ENCODE assay signal across 1 cellular context in the genomic region with DNA sequence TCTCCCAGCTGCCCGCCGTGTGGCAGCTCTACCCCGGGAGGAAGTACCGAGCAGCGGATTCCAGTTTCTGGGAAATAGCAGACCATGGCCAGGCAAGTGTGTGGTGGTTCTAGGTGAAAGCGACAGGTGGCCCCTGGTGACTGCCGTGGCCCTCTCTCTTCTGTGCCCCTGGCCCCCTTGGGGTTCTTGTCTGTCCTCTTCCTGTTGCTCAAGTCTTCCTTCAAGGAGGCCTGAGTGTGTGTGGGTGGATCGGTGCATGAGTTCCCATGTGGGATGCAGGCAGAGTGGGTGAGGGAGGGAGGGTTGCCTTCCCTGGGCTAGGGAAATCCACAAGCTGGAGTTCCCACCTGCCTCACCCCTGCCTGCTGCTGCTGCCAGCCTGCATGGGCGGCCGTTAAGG.
A peak's percentile ranks its signal among the peaks of the same experiment; 100 is the strongest.
TF ChIP-seq lines count a peak whose summit lies in the region.

No MANE protein-coding gene starts in this region.

TF ChIP-seq in HEK293, 187 proteins besides CTCF, POLR2A, EP300 and RAD21 (continued from another document):
- TF ChIP-seq, protein P1, sequence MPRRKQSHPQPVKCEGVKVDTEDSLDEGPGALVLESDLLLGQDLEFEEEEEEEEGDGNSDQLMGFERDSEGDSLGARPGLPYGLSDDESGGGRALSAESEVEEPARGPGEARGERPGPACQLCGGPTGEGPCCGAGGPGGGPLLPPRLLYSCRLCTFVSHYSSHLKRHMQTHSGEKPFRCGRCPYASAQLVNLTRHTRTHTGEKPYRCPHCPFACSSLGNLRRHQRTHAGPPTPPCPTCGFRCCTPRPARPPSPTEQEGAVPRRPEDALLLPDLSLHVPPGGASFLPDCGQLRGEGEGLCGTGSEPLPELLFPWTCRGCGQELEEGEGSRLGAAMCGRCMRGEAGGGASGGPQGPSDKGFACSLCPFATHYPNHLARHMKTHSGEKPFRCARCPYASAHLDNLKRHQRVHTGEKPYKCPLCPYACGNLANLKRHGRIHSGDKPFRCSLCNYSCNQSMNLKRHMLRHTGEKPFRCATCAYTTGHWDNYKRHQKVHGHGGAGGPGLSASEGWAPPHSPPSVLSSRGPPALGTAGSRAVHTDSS (tag by site-specific recombination; IDR thresholded peaks at IDR 0.05) = no peak
- TF ChIP-seq ZNF202 (tag by site-specific recombination; IDR thresholded peaks at IDR 0.05; ENCODE audit: borderline replicate concordance) (no peak), SCRT1 (tag by site-specific recombination; IDR thresholded peaks at IDR 0.05; ENCODE audit: borderline replicate concordance) (peak; percentile 91), EGR2 (tag by site-specific recombination; IDR thresholded peaks at IDR 0.05; ENCODE audit: low read depth) (peak; percentile 81), SCRT2 (tag by site-specific recombination; IDR thresholded peaks at IDR 0.05) (peak; percentile 93), ZNF48 (tag by site-specific recombination; IDR thresholded peaks at IDR 0.05) (no peak), ZNF274 (IDR thresholded peaks at IDR 0.05; ENCODE audit: low read length) (no peak), ZNF274 (tag by site-specific recombination; IDR thresholded peaks at IDR 0.05; ENCODE audit: borderline replicate concordance) (no peak), SP3 (tag by site-specific recombination; IDR thresholded peaks at IDR 0.05) (no peak), ZBTB8A (tag by site-specific recombination; IDR thresholded peaks at IDR 0.05) (no peak)
- TF ChIP-seq, protein P2, sequence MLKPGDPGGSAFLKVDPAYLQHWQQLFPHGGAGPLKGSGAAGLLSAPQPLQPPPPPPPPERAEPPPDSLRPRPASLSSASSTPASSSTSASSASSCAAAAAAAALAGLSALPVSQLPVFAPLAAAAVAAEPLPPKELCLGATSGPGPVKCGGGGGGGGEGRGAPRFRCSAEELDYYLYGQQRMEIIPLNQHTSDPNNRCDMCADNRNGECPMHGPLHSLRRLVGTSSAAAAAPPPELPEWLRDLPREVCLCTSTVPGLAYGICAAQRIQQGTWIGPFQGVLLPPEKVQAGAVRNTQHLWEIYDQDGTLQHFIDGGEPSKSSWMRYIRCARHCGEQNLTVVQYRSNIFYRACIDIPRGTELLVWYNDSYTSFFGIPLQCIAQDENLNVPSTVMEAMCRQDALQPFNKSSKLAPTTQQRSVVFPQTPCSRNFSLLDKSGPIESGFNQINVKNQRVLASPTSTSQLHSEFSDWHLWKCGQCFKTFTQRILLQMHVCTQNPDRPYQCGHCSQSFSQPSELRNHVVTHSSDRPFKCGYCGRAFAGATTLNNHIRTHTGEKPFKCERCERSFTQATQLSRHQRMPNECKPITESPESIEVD (tag by site-specific recombination; IDR thresholded peaks at IDR 0.05) = no peak
TF ChIP-seq in HEK293: peak in this region for 4.
